In the genomic region with DNA sequence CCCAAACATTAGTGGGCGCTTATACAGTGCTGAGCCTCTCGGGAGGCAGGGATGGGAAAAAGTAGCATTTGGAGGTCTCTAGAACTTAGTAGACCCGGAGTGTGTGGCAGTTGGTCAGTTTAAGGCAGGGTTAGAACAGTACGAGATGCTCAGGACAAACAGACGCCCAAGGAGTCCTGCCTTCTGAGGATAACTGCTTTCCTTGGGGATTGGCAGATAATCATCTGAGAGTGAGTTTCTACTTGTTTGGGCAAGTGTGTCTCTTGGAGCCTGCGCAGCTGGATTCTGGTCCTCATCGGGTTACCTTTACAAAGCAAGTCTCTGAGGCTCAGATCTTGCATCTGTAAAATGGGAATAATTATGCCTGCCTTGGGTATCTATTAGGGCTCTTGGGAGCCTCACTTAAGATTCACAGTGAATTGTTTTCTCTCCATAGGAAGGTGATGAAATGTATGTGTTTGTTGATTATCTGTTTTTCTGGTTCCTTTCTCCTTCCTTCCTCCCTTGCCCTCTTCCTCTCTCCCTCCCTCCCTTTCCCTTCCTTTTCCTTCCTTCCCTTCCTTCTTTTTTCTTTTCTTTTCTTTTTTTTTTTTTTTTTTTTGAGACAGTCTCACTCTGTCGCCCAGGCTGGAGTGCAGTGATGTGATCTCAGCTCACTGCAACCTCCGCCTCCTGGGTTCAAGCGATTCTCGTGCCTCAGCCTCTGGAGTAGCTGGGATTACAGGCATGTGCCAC, we compare ENCODE assay signal across 8 cellular contexts. TPM values are rescaled to one million over a fixed set of nuclear protein-coding genes. Genes with fewer than 3 reads are reported as not detected.
DNase-seq lines count a peak whose midpoint lies in the region; ATAC-seq and TF ChIP-seq lines count a peak whose summit lies in the region.

No MANE protein-coding gene starts in this region.

- H2BK120ac ChIP-seq in IMR-90 (ENCODE audit: low read depth, low read length): no peak overlapping the region

- peaks cover 65% of the 10 kb centered on the region for H3K79me2 ChIP-seq in mammary epithelial cell (ENCODE audit: insufficient read depth, low read length)

- TF ChIP-seq CTCF in IMR-90 (conservative IDR thresholded peaks at IDR 0.05; ENCODE audit: low read depth, low read length): no peak
- TF ChIP-seq CTCF in mammary epithelial cell (conservative IDR thresholded peaks at IDR 0.05 in 1 of 2, IDR thresholded peaks at IDR 0.05 in 1 of 2; ENCODE audit: extremely low read depth in 1 of 2, insufficient read depth in 1 of 2, low read depth in 1 of 2, low read length in 2 of 2): no peak
- TF ChIP-seq CTCF in GM10266 (IDR thresholded peaks at IDR 0.05; ENCODE audit: control insufficient read depth, insufficient read depth, low read depth, missing control alignments): no peak

- H3K9me1 ChIP-seq in IMR-90 (ENCODE audit: insufficient read depth, low read length): peaks cover 17% of the 10 kb centered on the region

- H2BK15ac ChIP-seq in IMR-90 (ENCODE audit: low read depth, low read length): no peak overlapping the region

- H3K4me1 ChIP-seq in IMR-90 (ENCODE audit: control insufficient read depth, insufficient read depth, low read length) (peaks cover 20% of the 10 kb centered on the region), mammary epithelial cell (ENCODE audit: insufficient read depth, low read length) (peaks cover 40% of the 10 kb centered on the region), muscle layer of colon (ENCODE audit: insufficient read depth, low read length) (peaks cover 35% of the 10 kb centered on the region)

- WGBS in IMR-90 (ENCODE audit: extremely low coverage in 2 of 2, insufficient read length in 1 of 2), 2 experiments: 19% methylated on average over 4 of the region's 11 CpGs; no CpG with 5 or more reads in 1 of the 2 experiments
- WGBS in mammary epithelial cell (ENCODE audit: low coverage, missing lambda C conversion rate): 23% methylated on average over 9 of the region's 11 CpGs

- H2BK5ac ChIP-seq in IMR-90 (ENCODE audit: low read depth, low read length, poor library complexity, severe bottlenecking): peak overlapping the region; percentile 72

- no peak for TF ChIP-seq RAD21 in IMR-90 (IDR thresholded peaks at IDR 0.05; ENCODE audit: low read length)

- H3K4ac ChIP-seq in IMR-90 (ENCODE audit: low read depth, low read length): peak overlapping the region; percentile 80; the same call in 1 of the 2 replicates

- no peak overlapping the region; the same call in 1 of the 2 replicates for H2AK5ac ChIP-seq in IMR-90 (ENCODE audit: low read depth, low read length)

- peak overlapping the region; percentile 89 for H3K23ac ChIP-seq in IMR-90 (ENCODE audit: low read depth, low read length)

- peak overlapping the region; percentile 86 for H3K14ac ChIP-seq in IMR-90 (replicated peaks; ENCODE audit: low read depth, low read length)

- H2BK20ac ChIP-seq in IMR-90 (ENCODE audit: low read depth, low read length): no peak overlapping the region

- H4K20me1 ChIP-seq in IMR-90 (ENCODE audit: insufficient read depth, low read length): peaks cover 60% of the 10 kb centered on the region
- H4K20me1 ChIP-seq in mammary epithelial cell (ENCODE audit: insufficient read depth, low read length): peaks cover 8% of the 10 kb centered on the region

- peak overlapping the region; percentile 77 for H2AK9ac ChIP-seq in IMR-90 (replicated peaks; ENCODE audit: low read depth, low read length, poor library complexity)

- no peak overlapping the region for H4K91ac ChIP-seq in IMR-90 (ENCODE audit: insufficient read depth, low read depth, low read length)

- BruUV-seq in IMR-90 (replicated peaks; lab: Mats Ljungman, UMichigan) (no TSS peak), mammary epithelial cell (replicated peaks; lab: Mats Ljungman, UMichigan) (no TSS peak)

- intact Hi-C loops in IMR-90 (cut with micrococcal nuclease): loop anchor here (2.0 to 5.0 kb wide), 3 partner anchors 27 to 81 kb away; no protein-coding TSS in a partner anchor
- intact Hi-C loops in mammary epithelial cell (cut with micrococcal nuclease): loop anchor here (1.0 to 2.0 kb wide), 2 partner anchors 13 to 26 kb away; no protein-coding TSS in a partner anchor

- peak overlapping the region; percentile 97 for H3K4me2 ChIP-seq in IMR-90 (ENCODE audit: low read depth, low read length)
- H3K4me2 ChIP-seq in mammary epithelial cell (ENCODE audit: insufficient read depth, low read depth, low read length): peak overlapping the region; percentile 66

- POLR2A ChIA-PET in IMR-90 (lab: Charles Lee; ENCODE audit: unreplicated experiment): interaction anchor here (0.5 kb wide), 1 partner anchor 813 kb away, joined by 3 read pairs; no protein-coding TSS in a partner anchor

- peak overlapping the region; percentile 87 for H3K9ac ChIP-seq in IMR-90 (ENCODE audit: low read depth, low read length)
- peak overlapping the region; percentile 91 for H3K9ac ChIP-seq in mammary epithelial cell (ENCODE audit: insufficient read depth, low read length)
- H3K9ac ChIP-seq in muscle layer of colon (ENCODE audit: low read length): peak overlapping the region; percentile 94

- in situ Hi-C loops in IMR-90 (cut with MboI; ENCODE audit: low sequenced_read_pairs): no loop called here
- in situ Hi-C loops in mammary epithelial cell (cut with MboI; ENCODE audit: low sequenced_read_pairs in 2 of 2): no loop called here

- DNase-seq in AG08396 (ENCODE audit: low spot score) (peak; percentile 19), IMR-90 (no peak), mammary epithelial cell (peak; percentile 78), ecto neural progenitor cell (ENCODE audit: low spot score) (no peak), GM10266 (ENCODE audit: extremely low spot score) (no peak)

- no peak for TF ChIP-seq POLR2A in IMR-90 (IDR thresholded peaks at IDR 0.05; ENCODE audit: low read depth, low read length)

- H4K8ac ChIP-seq in IMR-90 (ENCODE audit: low read depth in 2 of 2, low read length in 2 of 2): no peak overlapping the region

- H3K4me3 ChIP-seq in IMR-90 (ENCODE audit: insufficient read depth, low read depth, low read length) (peak overlapping the region; percentile 83), mammary epithelial cell (replicated peaks in 1 of 3; ENCODE audit: insufficient read depth in 1 of 3, low read depth in 2 of 3, low read length in 3 of 3) (peak overlapping the region; percentile 57 to 87 (median 60)), muscle layer of colon (ENCODE audit: low read depth in 1 of 2, low read length in 2 of 2) (peak overlapping the region; percentile 45 to 75)

- H2AFZ ChIP-seq in IMR-90 (replicated peaks; ENCODE audit: low read length, poor library complexity) (peak overlapping the region; percentile 49), mammary epithelial cell (ENCODE audit: low read depth, low read length) (no peak overlapping the region)

- no peaks in the 10 kb centered on the region for H3K27me3 ChIP-seq in IMR-90 (ENCODE audit: control insufficient read depth, insufficient read depth, low read length)
- no peaks in the 10 kb centered on the region for H3K27me3 ChIP-seq in mammary epithelial cell (ENCODE audit: insufficient read depth, low read length)
- no peaks in the 10 kb centered on the region for H3K27me3 ChIP-seq in muscle layer of colon (ENCODE audit: control insufficient read depth in 1 of 2, insufficient read depth in 2 of 2, low read length in 2 of 2)

- no peak for ATAC-seq in IMR-90 (ENCODE audit: low read depth)
- no peak for ATAC-seq in HG03135 (IDR thresholded peaks at IDR 0.05; ENCODE audit: unreplicated experiment)
- no peak for ATAC-seq in GM21528 (IDR thresholded peaks at IDR 0.05; ENCODE audit: low FRiP score, unreplicated experiment)

- H3K9me3 ChIP-seq in IMR-90 (ENCODE audit: control insufficient read depth, insufficient read depth, low read length): no peaks in the 10 kb centered on the region
- no peaks in the 10 kb centered on the region for H3K9me3 ChIP-seq in mammary epithelial cell (replicated peaks; ENCODE audit: insufficient read depth, low read length)
- H3K9me3 ChIP-seq in muscle layer of colon (ENCODE audit: low read length): no peaks in the 10 kb centered on the region

- H3K27ac ChIP-seq in IMR-90 (ENCODE audit: insufficient read depth, low read length) (peak overlapping the region; percentile 49; the same call in 1 of the 2 replicates), mammary epithelial cell (ENCODE audit: insufficient read depth, low read depth, low read length) (peak overlapping the region; percentile 79), muscle layer of colon (ENCODE audit: low read depth, low read length) (peak overlapping the region; percentile 85)

- CTCF ChIA-PET in IMR-90 (lab: Yijun Ruan, JAX) (interaction anchor here (1.2 kb wide), 1 partner anchor 46 kb away, joined by 4 read pairs; no protein-coding TSS in a partner anchor), mammary epithelial cell (lab: Charles Lee; ENCODE audit: low non-redundant PET) (no interaction called here)

- H3K36me3 ChIP-seq in IMR-90 (ENCODE audit: control insufficient read depth, insufficient read depth, low read length): peaks cover 4% of the 10 kb centered on the region
- no peaks in the 10 kb centered on the region for H3K36me3 ChIP-seq in mammary epithelial cell (ENCODE audit: insufficient read depth, low read length)
- no peaks in the 10 kb centered on the region for H3K36me3 ChIP-seq in muscle layer of colon (ENCODE audit: insufficient read depth, low read length)

- H3K79me1 ChIP-seq in IMR-90 (ENCODE audit: low read depth in 1 of 2, low read length in 2 of 2): peaks cover 0 to 33% of the 10 kb centered on the region in 2 experiments; a peak in 2 of 4 replicates

- no peak overlapping the region for H4K5ac ChIP-seq in IMR-90 (ENCODE audit: low read depth, low read length)

- H3K18ac ChIP-seq in IMR-90 (ENCODE audit: low read depth, low read length): no peak overlapping the region

- dilution Hi-C loops in IMR-90 (cut with HindIII; ENCODE audit: low sequenced_read_pairs, unreplicated experiment) (no loop called here), mammary epithelial cell (cut with HindIII; ENCODE audit: low sequenced_read_pairs) (no loop called here)

- H3K56ac ChIP-seq in IMR-90 (ENCODE audit: extremely low read depth, insufficient read depth, low read length): 0 out of 2 replicates have a peak overlapping the region, but pooled peaks have one; percentile 13

TF ChIP-seq in IMR-90, 13 proteins besides CTCF, POLR2A, EP300 and RAD21 (continues in another document):
- no peak for TF ChIP-seq FOS (IDR thresholded peaks at IDR 0.05; ENCODE audit: low read depth, low read length)

RNA-seq across cellular contexts. Expression of gene PRRC2B, which starts 2.0 kb away (rescaled TPM):
- 19.4 and 22.2 TPM in 2 replicates for total RNA-seq in IMR-90 (2012; rRNA removed)
- polyA plus RNA-seq in IMR-90 (2012; rRNA removed): 39.1 and 46.5 TPM in 2 replicates
- polyA plus RNA-seq in IMR-90 (2012; cell fraction: cytosol; rRNA removed): 26.8 and 31.7 TPM in 2 replicates
- 111 and 118 TPM in 2 replicates for polyA plus RNA-seq in IMR-90 (2012; cell fraction: nucleus; rRNA removed; ENCODE audit: low replicate concordance)
- 100 to 1,000 TPM in 1 of 2 donors, 10 to 100 TPM in 1; 84.0 to 170 TPM for total RNA-seq in mammary epithelial cell
- polyA plus RNA-seq in mammary epithelial cell: 26.5 TPM
- 206 TPM for polyA minus RNA-seq in mammary epithelial cell

Comparison
In these comparisons a context has a peak if more than half of its experiments do, and no peak if none do; other contexts are left out.
1. DNase-seq: peak in AG08396 (single experiment) and mammary epithelial cell (single experiment); none in IMR-90 (single experiment), ecto neural progenitor cell (single experiment) and GM10266 (single experiment).
2. Peak in every context shown above with its lines, with median percentiles within 50 percentile points of each other: H3K27ac ChIP-seq, H3K4me3 ChIP-seq and H3K9ac ChIP-seq.